In genomic region chr15:30984118-30984517, GRCh38 we compare ENCODE assay signal across 18 cellular contexts. TPM values are rescaled to one million over a fixed set of nuclear protein-coding genes. Genes with fewer than 3 reads are reported as not detected.
DNase-seq lines count a peak whose midpoint lies in the region; ATAC-seq and TF ChIP-seq lines count a peak whose summit lies in the region.
"Had no signal": no experiment of that assay in that cellular context is flagged by ENCODE, and none has a peak within 500 bp of the region (broad histone marks: within the 10 kb centered on the region; RNA-seq: fewer than 3 reads in every experiment).

No MANE protein-coding gene starts in this region.

- no peaks in the 10 kb centered on the region for H3F3A ChIP-seq in GM23248 (ENCODE audit: insufficient read depth)

- H4K20me1 ChIP-seq in GM23248 (ENCODE audit: insufficient read depth), result 0 out of 2 replicates have a peak, but pooled peaks cover 6% of the 10 kb centered on the region

- intact Hi-C loops in esophagus muscularis mucosa (cut with DNase I), result loop anchor here (10.0 kb wide), 1 partner anchor 141 kb away; no protein-coding TSS in a partner anchor
- intact Hi-C loops in spleen (cut with DNase I; ENCODE audit: low total_unique reads), result loop anchor here (5.0 to 10.0 kb wide), 2 partner anchors 37 to 141 kb away; no protein-coding TSS in a partner anchor
- intact Hi-C loops in Calu3 (cut with micrococcal nuclease; ENCODE audit: unreplicated experiment), result no loop called here

- H3K9me3 ChIP-seq in GM23248 (ENCODE audit: low read depth) (no peaks in the 10 kb centered on the region), esophagus muscularis mucosa (no peaks in the 10 kb centered on the region), spleen (no peaks in the 10 kb centered on the region)

- WGBS in GM23248 (ENCODE audit: low coverage in 1 of 2, low lambda C conversion rate in 2 of 2, missing lambda C conversion rate in 2 of 2), 2 experiments, result 94 to 95% methylated on average over 3 of the region's 3 CpGs
- 68% methylated on average over 3 of the region's 3 CpGs for WGBS in esophagus muscularis mucosa
- 83 to 94% (median 93%) methylated on average over 3 of the region's 3 CpGs for WGBS in spleen, 5 donors

- no peaks in the 10 kb centered on the region; the same call in 1 of the 2 replicates for H3K36me3 ChIP-seq in GM23248 (ENCODE audit: low read depth)
- peaks cover 0 to 38% (median 12%) of the 10 kb centered on the region in 4 donors for H3K36me3 ChIP-seq in esophagus muscularis mucosa
- peaks cover 0 to 89% (median 15%) of the 10 kb centered on the region in 6 donors for H3K36me3 ChIP-seq in spleen
- H3K36me3 ChIP-seq: cardiac muscle cell, neural progenitor cell had no signal

- H3K4me3 Mint-ChIP-seq in Calu3 (ENCODE audit: low read depth, unreplicated experiment), result no peak overlapping the region
- H3K4me3 Mint-ChIP-seq: neural progenitor cell; stimulated activated naive CD8-positive, alpha-beta T cell treated with anti-CD3 and anti-CD28 coated beads, Interleukin-15, amount 100 ng/mL, for 72 hours; WTC11 had no signal

- in situ Hi-C loops in GM23248 (cut with MboI), result no loop called here

- CTCF ChIA-PET in Calu3 (lab: Charles Lee), result no interaction called here

- no peak overlapping the region for H3K4me3 ChIP-seq in GM23248
- no peak overlapping the region for H3K4me3 ChIP-seq in esophagus muscularis mucosa
- H3K4me3 ChIP-seq in spleen, result peak overlapping the region in 3 of 8 donors; percentile 2 to 36 (median 15)
- H3K4me3 ChIP-seq: cardiac muscle cell, neural progenitor cell had no signal

- BruUV-seq in Calu3 (replicated peaks; lab: Mats Ljungman, UMichigan), result no TSS peak

- H3K27ac ChIP-seq in GM23248, result no peak overlapping the region
- peak overlapping the region in 3 of 4 donors; percentile 21 to 52 (median 50) for H3K27ac ChIP-seq in esophagus muscularis mucosa (replicated peaks in 1 of 4)
- H3K27ac ChIP-seq in spleen, result peak overlapping the region in 5 of 8 donors; percentile 64 to 78 (median 67)
- H3K27ac ChIP-seq: cardiac muscle cell, neural progenitor cell had no signal

- H3K27ac Mint-ChIP-seq in Calu3 (ENCODE audit: unreplicated experiment), result no peak overlapping the region
- H3K27ac Mint-ChIP-seq: neural progenitor cell; stimulated activated naive CD8-positive, alpha-beta T cell treated with anti-CD3 and anti-CD28 coated beads, Interleukin-15, amount 100 ng/mL, for 72 hours had no signal

- H3K9me2 ChIP-seq in GM23248 (ENCODE audit: insufficient read depth), result no peaks in the 10 kb centered on the region

- H3K4me1 ChIP-seq in GM23248 (ENCODE audit: insufficient read depth), result peaks cover 9% of the 10 kb centered on the region; the same call in 1 of the 2 replicates
- H3K4me1 ChIP-seq in esophagus muscularis mucosa, result peaks cover 48 to 68% (median 59%) of the 10 kb centered on the region in 4 donors
- peaks cover 2 to 100% (median 91%) of the 10 kb centered on the region in 6 donors for H3K4me1 ChIP-seq in spleen
- H3K4me1 ChIP-seq: neural progenitor cell had no signal

- no peak for TF ChIP-seq CTCF in esophagus muscularis mucosa (IDR thresholded peaks at IDR 0.05)
- TF ChIP-seq CTCF in spleen (IDR thresholded peaks at IDR 0.05 in 8 of 11, conservative IDR thresholded peaks at IDR 0.05 in 3 of 11), result no peak
- TF ChIP-seq CTCF in Calu3 (IDR thresholded peaks at IDR 0.05; ENCODE audit: unreplicated experiment), result no peak

- H3K9me3 Mint-ChIP-seq in Calu3 (ENCODE audit: low read depth, unreplicated experiment), result no peaks in the 10 kb centered on the region
- H3K9me3 Mint-ChIP-seq: neural progenitor cell; stimulated activated naive CD8-positive, alpha-beta T cell treated with anti-CD3 and anti-CD28 coated beads, Interleukin-15, amount 100 ng/mL, for 72 hours; WTC11 had no signal

- H3K4me1 Mint-ChIP-seq in Calu3 (ENCODE audit: low read depth, unreplicated experiment), result no peaks in the 10 kb centered on the region

- H3K4me2 ChIP-seq in GM23248 (ENCODE audit: unreplicated experiment), result no peak overlapping the region
- H3K4me2 ChIP-seq: neural progenitor cell had no signal

- no peaks in the 10 kb centered on the region for H3K27me3 Mint-ChIP-seq in Calu3 (ENCODE audit: unreplicated experiment)
- H3K27me3 Mint-ChIP-seq: stimulated activated naive CD8-positive, alpha-beta T cell treated with anti-CD3 and anti-CD28 coated beads, Interleukin-15, amount 100 ng/mL, for 72 hours had no signal

- H3K27me3 ChIP-seq in GM23248 (replicated peaks; ENCODE audit: insufficient read depth) (no peaks in the 10 kb centered on the region), esophagus muscularis mucosa (no peaks in the 10 kb centered on the region), spleen (replicated peaks in 1 of 7) (no peaks in the 10 kb centered on the region)
- H3K27me3 ChIP-seq: cardiac muscle cell, neural progenitor cell had no signal

- H3K36me3 Mint-ChIP-seq in Calu3 (ENCODE audit: insufficient read depth, unreplicated experiment), result no peaks in the 10 kb centered on the region

- peaks cover 89% of the 10 kb centered on the region for H3K79me2 ChIP-seq in GM23248 (ENCODE audit: insufficient read depth)

- ATAC-seq in SK-N-SH treated with all-trans-retinoic acid at 6 μM for 48 hours, result peak; percentile 72
- ATAC-seq: stimulated activated naive CD8-positive, alpha-beta T cell treated with anti-CD3 and anti-CD28 coated beads, Interleukin-15, amount 100 ng/mL, for 72 hours; WTC11 had no signal

- DNase-seq in GM23248 (peak; percentile 2), esophagus muscularis mucosa (ENCODE audit: extremely low spot score) (no peak), spleen (no peak), hepatic stellate cell (ENCODE audit: low spot score) (no peak), Calu3 (no peak), MV-4-11 (lab: John Stamatoyannopoulos, UW) (no peak), DMS 273 treated with DMSO at 0.1 percent for 48 hours (lab: John Stamatoyannopoulos, UW) (no peak)
- DNase-seq: activated naive CD4-positive, alpha-beta T cell; AML-193; DMS53; KBM-7; NCI-H446 treated with DMSO at 0.1 percent for 48 hours; OCI-M1; stimulated activated naive CD8-positive, alpha-beta T cell treated with anti-CD3 and anti-CD28 coated beads, Interleukin-15, amount 100 ng/mL, for 72 hours had no signal

- TF ChIP-seq POLR2A in esophagus muscularis mucosa (IDR thresholded peaks at IDR 0.05; ENCODE audit: low read depth) (no peak), spleen (IDR thresholded peaks at IDR 0.05) (no peak)

- TF ChIP-seq EP300 in esophagus muscularis mucosa (IDR thresholded peaks at IDR 0.05), result no peak

- no peak overlapping the region for H2AFZ ChIP-seq in GM23248
- H2AFZ ChIP-seq: neural progenitor cell had no signal

- H3K9ac ChIP-seq in GM23248, result no peak overlapping the region
- H3K9ac ChIP-seq: neural progenitor cell had no signal

TF ChIP-seq in SK-N-SH treated with all-trans-retinoic acid at 6 μM for 48 hours, 23 proteins besides CTCF, POLR2A, EP300 and RAD21:
- 0 out of 2 replicates have a peak, but pooled peaks have one; percentile 5 for TF ChIP-seq ISL1 (CRISPR knock-in tag; IDR thresholded peaks at IDR 0.05)
- 0 out of 2 replicates have a peak, but pooled peaks have one; percentile 29 for TF ChIP-seq ZNF565 (CRISPR knock-in tag; conservative IDR thresholded peaks at IDR 0.05; ENCODE audit: low read depth)
- TF ChIP-seq, protein P1, sequence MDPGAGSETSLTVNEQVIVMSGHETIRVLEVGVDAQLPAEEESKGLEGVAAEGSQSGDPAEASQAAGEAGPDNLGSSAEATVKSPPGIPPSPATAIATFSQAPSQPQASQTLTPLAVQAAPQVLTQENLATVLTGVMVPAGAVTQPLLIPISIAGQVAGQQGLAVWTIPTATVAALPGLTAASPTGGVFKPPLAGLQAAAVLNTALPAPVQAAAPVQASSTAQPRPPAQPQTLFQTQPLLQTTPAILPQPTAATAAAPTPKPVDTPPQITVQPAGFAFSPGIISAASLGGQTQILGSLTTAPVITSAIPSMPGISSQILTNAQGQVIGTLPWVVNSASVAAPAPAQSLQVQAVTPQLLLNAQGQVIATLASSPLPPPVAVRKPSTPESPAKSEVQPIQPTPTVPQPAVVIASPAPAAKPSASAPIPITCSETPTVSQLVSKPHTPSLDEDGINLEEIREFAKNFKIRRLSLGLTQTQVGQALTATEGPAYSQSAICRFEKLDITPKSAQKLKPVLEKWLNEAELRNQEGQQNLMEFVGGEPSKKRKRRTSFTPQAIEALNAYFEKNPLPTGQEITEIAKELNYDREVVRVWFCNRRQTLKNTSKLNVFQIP (CRISPR knock-in tag; IDR thresholded peaks at IDR 0.05; ENCODE audit: borderline replicate concordance, low read depth), result no peak
- TF ChIP-seq, protein P2, sequence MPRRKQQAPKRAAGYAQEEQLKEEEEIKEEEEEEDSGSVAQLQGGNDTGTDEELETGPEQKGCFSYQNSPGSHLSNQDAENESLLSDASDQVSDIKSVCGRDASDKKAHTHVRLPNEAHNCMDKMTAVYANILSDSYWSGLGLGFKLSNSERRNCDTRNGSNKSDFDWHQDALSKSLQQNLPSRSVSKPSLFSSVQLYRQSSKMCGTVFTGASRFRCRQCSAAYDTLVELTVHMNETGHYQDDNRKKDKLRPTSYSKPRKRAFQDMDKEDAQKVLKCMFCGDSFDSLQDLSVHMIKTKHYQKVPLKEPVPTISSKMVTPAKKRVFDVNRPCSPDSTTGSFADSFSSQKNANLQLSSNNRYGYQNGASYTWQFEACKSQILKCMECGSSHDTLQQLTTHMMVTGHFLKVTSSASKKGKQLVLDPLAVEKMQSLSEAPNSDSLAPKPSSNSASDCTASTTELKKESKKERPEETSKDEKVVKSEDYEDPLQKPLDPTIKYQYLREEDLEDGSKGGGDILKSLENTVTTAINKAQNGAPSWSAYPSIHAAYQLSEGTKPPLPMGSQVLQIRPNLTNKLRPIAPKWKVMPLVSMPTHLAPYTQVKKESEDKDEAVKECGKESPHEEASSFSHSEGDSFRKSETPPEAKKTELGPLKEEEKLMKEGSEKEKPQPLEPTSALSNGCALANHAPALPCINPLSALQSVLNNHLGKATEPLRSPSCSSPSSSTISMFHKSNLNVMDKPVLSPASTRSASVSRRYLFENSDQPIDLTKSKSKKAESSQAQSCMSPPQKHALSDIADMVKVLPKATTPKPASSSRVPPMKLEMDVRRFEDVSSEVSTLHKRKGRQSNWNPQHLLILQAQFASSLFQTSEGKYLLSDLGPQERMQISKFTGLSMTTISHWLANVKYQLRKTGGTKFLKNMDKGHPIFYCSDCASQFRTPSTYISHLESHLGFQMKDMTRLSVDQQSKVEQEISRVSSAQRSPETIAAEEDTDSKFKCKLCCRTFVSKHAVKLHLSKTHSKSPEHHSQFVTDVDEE (CRISPR knock-in tag; IDR thresholded peaks at IDR 0.05), result no peak
- TF ChIP-seq TOX (CRISPR knock-in tag; IDR thresholded peaks at IDR 0.05; ENCODE audit: borderline replicate concordance), result no peak
- TF ChIP-seq ZNF70 (CRISPR knock-in tag; IDR thresholded peaks at IDR 0.05), result no peak

RNA-seq across cellular contexts. Expression of gene MTMR10, which starts 7.3 kb away (rescaled TPM):
- 8.1 and 13.3 TPM in 2 replicates for total RNA-seq in GM23248 (2014; rRNA removed; shearing (Covaris generic))
- 6.3 and 7.2 TPM in 2 replicates for polyA plus RNA-seq in GM23248 (2016; fragmentation: Nextera tagmentation; extraction: Ambion mirVana)
- total RNA-seq in esophagus muscularis mucosa, result 10 to 100 TPM; 27.4 to 32.3 (median 30.2) TPM
- total RNA-seq in spleen, result 10 to 100 TPM; 29.2 to 67.9 (median 51.6) TPM
- 10 to 100 TPM in 2 of 3 donors, 1 to 10 TPM in 1; 8.2 to 14.5 (median 10.1) TPM for polyA plus RNA-seq in spleen
- 4.7 and 5.0 TPM in 2 replicates for total RNA-seq in Calu3 (2022)
